ENCODE assay signal across 1 cellular context in the genomic region with DNA sequence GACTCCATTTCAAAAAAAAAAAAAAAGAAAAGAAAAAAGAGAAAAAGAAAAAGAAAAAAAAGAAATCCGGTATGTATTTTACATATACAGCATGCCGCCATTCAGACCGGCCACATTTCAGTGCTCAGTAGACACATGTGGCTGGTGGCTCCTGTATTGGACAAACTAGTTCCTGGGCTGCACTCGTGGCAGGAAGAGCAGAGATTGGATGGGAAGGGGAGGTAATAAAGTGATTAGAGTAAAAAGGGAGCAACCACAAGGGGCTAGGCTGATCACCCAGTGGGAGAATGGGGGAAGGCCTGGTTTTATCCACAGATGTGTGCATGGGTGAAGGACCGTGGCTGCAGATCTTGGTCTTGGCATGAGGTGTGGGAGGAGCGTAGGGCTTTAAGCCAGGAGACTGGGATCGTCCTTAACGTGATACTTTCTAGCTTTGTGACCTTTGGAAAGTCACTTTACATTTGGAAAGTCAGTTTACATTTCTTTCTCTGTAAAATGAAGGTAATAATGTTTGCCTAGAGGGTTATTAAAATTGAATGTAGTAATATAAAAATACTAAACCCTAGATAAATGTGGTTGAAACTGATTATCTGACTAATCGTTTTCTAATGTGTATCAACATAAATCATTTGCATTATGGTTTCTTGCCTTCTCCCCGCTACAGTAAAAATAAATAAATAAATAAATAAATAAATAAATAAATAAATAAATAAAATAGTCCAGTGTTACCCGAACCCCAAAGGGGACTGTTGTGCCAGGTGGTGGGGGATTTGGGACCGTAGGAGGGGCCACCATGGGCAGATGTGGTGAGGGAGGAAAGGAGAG.
TF ChIP-seq lines count a peak whose summit lies in the region.

No MANE protein-coding gene starts in this region.

TF ChIP-seq in K562, 482 proteins besides CTCF, POLR2A, EP300 and RAD21:
- TF ChIP-seq COPS2 (conservative IDR thresholded peaks at IDR 0.05) (no peak), CC2D1A (IDR thresholded peaks at IDR 0.05) (no peak), STAG1 (CRISPR knock-in tag; IDR thresholded peaks at IDR 0.05; ENCODE audit: borderline replicate concordance) (no peak), POLR2AphosphoS2 (IDR thresholded peaks at IDR 0.05; ENCODE audit: low read length) (no peak), EP400 (IDR thresholded peaks at IDR 0.05) (no peak), RBM39 (optimal IDR thresholded peaks at IDR 0.05; ENCODE audit: low read depth, low read length) (no peak), JUNB (CRISPR knock-in tag; conservative IDR thresholded peaks at IDR 0.05) (no peak), ZNF707 (CRISPR knock-in tag; conservative IDR thresholded peaks at IDR 0.05) (no peak), SREBF2 (CRISPR knock-in tag; IDR thresholded peaks at IDR 0.05) (no peak), ARNT (IDR thresholded peaks at IDR 0.05) (no peak), GTF2F1 (IDR thresholded peaks at IDR 0.05; ENCODE audit: low read depth, low read length) (no peak), DACH1 (IDR thresholded peaks at IDR 0.05; ENCODE audit: partially characterized antibody) (no peak)
- TF ChIP-seq, protein P1, sequence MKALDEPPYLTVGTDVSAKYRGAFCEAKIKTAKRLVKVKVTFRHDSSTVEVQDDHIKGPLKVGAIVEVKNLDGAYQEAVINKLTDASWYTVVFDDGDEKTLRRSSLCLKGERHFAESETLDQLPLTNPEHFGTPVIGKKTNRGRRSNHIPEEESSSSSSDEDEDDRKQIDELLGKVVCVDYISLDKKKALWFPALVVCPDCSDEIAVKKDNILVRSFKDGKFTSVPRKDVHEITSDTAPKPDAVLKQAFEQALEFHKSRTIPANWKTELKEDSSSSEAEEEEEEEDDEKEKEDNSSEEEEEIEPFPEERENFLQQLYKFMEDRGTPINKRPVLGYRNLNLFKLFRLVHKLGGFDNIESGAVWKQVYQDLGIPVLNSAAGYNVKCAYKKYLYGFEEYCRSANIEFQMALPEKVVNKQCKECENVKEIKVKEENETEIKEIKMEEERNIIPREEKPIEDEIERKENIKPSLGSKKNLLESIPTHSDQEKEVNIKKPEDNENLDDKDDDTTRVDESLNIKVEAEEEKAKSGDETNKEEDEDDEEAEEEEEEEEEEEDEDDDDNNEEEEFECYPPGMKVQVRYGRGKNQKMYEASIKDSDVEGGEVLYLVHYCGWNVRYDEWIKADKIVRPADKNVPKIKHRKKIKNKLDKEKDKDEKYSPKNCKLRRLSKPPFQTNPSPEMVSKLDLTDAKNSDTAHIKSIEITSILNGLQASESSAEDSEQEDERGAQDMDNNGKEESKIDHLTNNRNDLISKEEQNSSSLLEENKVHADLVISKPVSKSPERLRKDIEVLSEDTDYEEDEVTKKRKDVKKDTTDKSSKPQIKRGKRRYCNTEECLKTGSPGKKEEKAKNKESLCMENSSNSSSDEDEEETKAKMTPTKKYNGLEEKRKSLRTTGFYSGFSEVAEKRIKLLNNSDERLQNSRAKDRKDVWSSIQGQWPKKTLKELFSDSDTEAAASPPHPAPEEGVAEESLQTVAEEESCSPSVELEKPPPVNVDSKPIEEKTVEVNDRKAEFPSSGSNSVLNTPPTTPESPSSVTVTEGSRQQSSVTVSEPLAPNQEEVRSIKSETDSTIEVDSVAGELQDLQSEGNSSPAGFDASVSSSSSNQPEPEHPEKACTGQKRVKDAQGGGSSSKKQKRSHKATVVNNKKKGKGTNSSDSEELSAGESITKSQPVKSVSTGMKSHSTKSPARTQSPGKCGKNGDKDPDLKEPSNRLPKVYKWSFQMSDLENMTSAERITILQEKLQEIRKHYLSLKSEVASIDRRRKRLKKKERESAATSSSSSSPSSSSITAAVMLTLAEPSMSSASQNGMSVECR (CRISPR knock-in tag; IDR thresholded peaks at IDR 0.05), result no peak
- TF ChIP-seq, protein P2, sequence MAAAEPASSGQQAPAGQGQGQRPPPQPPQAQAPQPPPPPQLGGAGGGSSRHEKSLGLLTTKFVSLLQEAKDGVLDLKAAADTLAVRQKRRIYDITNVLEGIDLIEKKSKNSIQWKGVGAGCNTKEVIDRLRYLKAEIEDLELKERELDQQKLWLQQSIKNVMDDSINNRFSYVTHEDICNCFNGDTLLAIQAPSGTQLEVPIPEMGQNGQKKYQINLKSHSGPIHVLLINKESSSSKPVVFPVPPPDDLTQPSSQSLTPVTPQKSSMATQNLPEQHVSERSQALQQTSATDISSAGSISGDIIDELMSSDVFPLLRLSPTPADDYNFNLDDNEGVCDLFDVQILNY (CRISPR knock-in tag; IDR thresholded peaks at IDR 0.05), result no peak
